ENCODE assay signal across 16 cellular contexts in genomic region chr1:57262472-57262871, GRCh38.
DNase-seq lines count a peak whose midpoint lies in the region; ATAC-seq and TF ChIP-seq lines count a peak whose summit lies in the region.
"Had no signal": no experiment of that assay in that cellular context is flagged by ENCODE, and none has a peak within 500 bp of the region (broad histone marks: within the 10 kb centered on the region; RNA-seq: fewer than 3 reads in every experiment).

No MANE protein-coding gene starts in this region.

- peaks cover 11% of the 10 kb centered on the region for H3K9me3 ChIP-seq in endodermal cell (ENCODE audit: control insufficient read depth, low read length)
- H3K9me3 ChIP-seq: A549, Caco-2 had no signal

- H3K27me3 Mint-ChIP-seq in endodermal cell (ENCODE audit: insufficient read depth) = no peaks in the 10 kb centered on the region

- peaks cover 4% of the 10 kb centered on the region for H3K4me1 Mint-ChIP-seq in endodermal cell
- H3K4me1 Mint-ChIP-seq: CD14-positive monocyte had no signal

- WGBS in endodermal cell (ENCODE audit: insufficient coverage in 1 of 2, insufficient read length in 1 of 2), 2 experiments = 79% methylated on average over 3 of the region's 3 CpGs

- no peak for ATAC-seq in HG02588 (IDR thresholded peaks at IDR 0.05; ENCODE audit: unreplicated experiment)
- ATAC-seq: A549, K562 had no signal

- H3K9ac ChIP-seq in endodermal cell (ENCODE audit: extremely low read depth, low read length, poor library complexity, severe bottlenecking) = no peak overlapping the region

- H3K27me3 ChIP-seq in endodermal cell (ENCODE audit: control insufficient read depth, insufficient read depth, low read length, poor library complexity, severe bottlenecking) = no peaks in the 10 kb centered on the region

- H3K4me3 ChIP-seq in endodermal cell (ENCODE audit: low read length) = no peak overlapping the region
- H3K4me3 ChIP-seq: A549, K562 had no signal

- no peak for TF ChIP-seq CTCF in endodermal cell (conservative IDR thresholded peaks at IDR 0.05)

- peaks cover 7% of the 10 kb centered on the region for H3K36me3 Mint-ChIP-seq in endodermal cell (ENCODE audit: low read depth)
- H3K36me3 Mint-ChIP-seq: CD14-positive monocyte had no signal

- H3K27ac ChIP-seq in endodermal cell (ENCODE audit: low read depth, low read length) = no peak overlapping the region
- H3K27ac ChIP-seq: A549, HL-60 had no signal

- peak; percentile 9 to 41 for DNase-seq in NCI-H526 (lab: John Stamatoyannopoulos, UW)
- peak; percentile 65 for DNase-seq in endodermal cell
- DNase-seq in iPS-NIHi11 (ENCODE audit: low spot score) = peak; percentile 55
- DNase-seq in SIG-M5 (lab: John Stamatoyannopoulos, UW) = no peak
- no peak for DNase-seq in EL
- DNase-seq: Caco-2; CD8-positive, alpha-beta memory T cell; DND-41; GF-D8; HCEC 1CT; HFFc6 had no signal

- no peaks in the 10 kb centered on the region for H3K36me3 ChIP-seq in endodermal cell (ENCODE audit: control insufficient read depth, insufficient read depth, low read length)

- no peak overlapping the region for H3K4me3 Mint-ChIP-seq in endodermal cell
- H3K4me3 Mint-ChIP-seq: CD14-positive monocyte; CD8-positive, alpha-beta memory T cell; HFFc6 had no signal

- no peaks in the 10 kb centered on the region for H3K4me1 ChIP-seq in endodermal cell (ENCODE audit: control insufficient read depth, insufficient read depth, low read length)
- H3K4me1 ChIP-seq: A549, Caco-2 had no signal

- H3K9me3 Mint-ChIP-seq in endodermal cell = peaks cover 10% of the 10 kb centered on the region

- no peak overlapping the region for H3K27ac Mint-ChIP-seq in endodermal cell
- H3K27ac Mint-ChIP-seq: CD8-positive, alpha-beta memory T cell; HFFc6 had no signal

Comparison
In these comparisons a context has a peak if more than half of its experiments do, and no peak if none do; other contexts are left out.
1. DNase-seq: peak in NCI-H526 (2 of 2), endodermal cell (single experiment) and iPS-NIHi11 (single experiment); none in SIG-M5 (single experiment) and EL (single experiment).